Comparison of ENCODE assay signal across 22 cellular contexts in genomic region chr1:157856538-157856937, GRCh38.
DNase-seq lines count a peak whose midpoint lies in the region; ATAC-seq lines count a peak whose summit lies in the region.
"Had no signal": no experiment of that assay in that cellular context is flagged by ENCODE, and none has a peak within 500 bp of the region (broad histone marks: within the 10 kb centered on the region; RNA-seq: fewer than 3 reads in every experiment).

No MANE protein-coding gene starts in this region.

- DNase-seq in activated CD4-positive, CD25-positive, alpha-beta regulatory T cell (lab: John Stamatoyannopoulos, UW), result no peak
- DNase-seq in activated CD4-positive, alpha-beta T cell treated with anti-CD3 and anti-CD28 coated beads for 48 hours, result no peak
- no peak for DNase-seq in DMS 273 (lab: John Stamatoyannopoulos, UW; ENCODE audit: unreplicated experiment)
- DNase-seq: activated CD4-positive, CD25-positive, alpha-beta regulatory T cell treated with anti-CD3 and anti-CD28 coated beads, Interleukin-2, amount 50 U/mL, for 72 hours; activated naive CD4-positive, alpha-beta T cell; activated T-cell treated with anti-CD3 and anti-CD28 coated beads, Interleukin-2, amount 50 U/mL, for 4 hours; DMS79; Kasumi-1; mesenchymal stem cell; NCI-H1930; nucleus accumbens; PC-3; Right ventricle myocardium superior; small intestine; stimulated activated CD4-positive, alpha-beta T cell treated with anti-CD3 and anti-CD28 coated beads, Interleukin-2, amount 100 ng/mL, for 24 hours; stimulated activated naive CD4-positive, alpha-beta T cell; thyroid gland had no signal

- peak; percentile 68 to 72 for ATAC-seq in activated CD4-positive, CD25-positive, alpha-beta regulatory T cell treated with anti-CD3 and anti-CD28 coated beads, Interleukin-2, amount 50 U/mL, for 24 hours
- ATAC-seq in GM21717 (IDR thresholded peaks at IDR 0.05; ENCODE audit: unreplicated experiment) (peak; percentile 63), HG03439 (IDR thresholded peaks at IDR 0.05; ENCODE audit: unreplicated experiment) (peak; percentile 56), HG03039 (IDR thresholded peaks at IDR 0.05; ENCODE audit: unreplicated experiment) (no peak)
- peak; percentile 58 for ATAC-seq in stimulated activated memory B cell treated with anti-CD40 and anti-IgM and Interleukin-4, amounts not matched to agents 10 μg/mL and 1 μg/mL and 100 μg/mL, for 72 hours
- ATAC-seq: PC-3 had no signal

- H3K36me3 Mint-ChIP-seq in stimulated activated memory B cell treated with anti-CD40 and anti-IgM and Interleukin-4, amounts not matched to agents 10 μg/mL and 1 μg/mL and 100 μg/mL, for 72 hours, result no peaks in the 10 kb centered on the region

- H3K4me1 Mint-ChIP-seq in stimulated activated memory B cell treated with anti-CD40 and anti-IgM and Interleukin-4, amounts not matched to agents 10 μg/mL and 1 μg/mL and 100 μg/mL, for 72 hours, result peaks cover 31% of the 10 kb centered on the region

- no peaks in the 10 kb centered on the region for H3K9me3 Mint-ChIP-seq in stimulated activated memory B cell treated with anti-CD40 and anti-IgM and Interleukin-4, amounts not matched to agents 10 μg/mL and 1 μg/mL and 100 μg/mL, for 72 hours
- H3K9me3 Mint-ChIP-seq: activated T-cell treated with anti-CD3 and anti-CD28 coated beads, Interleukin-2, amount 50 U/mL, for 4 hours had no signal

- H3K4me3 Mint-ChIP-seq in stimulated activated memory B cell treated with anti-CD40 and anti-IgM and Interleukin-4, amounts not matched to agents 10 μg/mL and 1 μg/mL and 100 μg/mL, for 72 hours, result no peak overlapping the region
- H3K4me3 Mint-ChIP-seq: activated T-cell treated with anti-CD3 and anti-CD28 coated beads, Interleukin-2, amount 50 U/mL, for 4 hours had no signal

- peak overlapping the region; percentile 73 for H3K27ac Mint-ChIP-seq in stimulated activated memory B cell treated with anti-CD40 and anti-IgM and Interleukin-4, amounts not matched to agents 10 μg/mL and 1 μg/mL and 100 μg/mL, for 72 hours

- H3K27me3 Mint-ChIP-seq in stimulated activated memory B cell treated with anti-CD40 and anti-IgM and Interleukin-4, amounts not matched to agents 10 μg/mL and 1 μg/mL and 100 μg/mL, for 72 hours, result no peaks in the 10 kb centered on the region
